In genomic region chr12:52242442-52243263, GRCh38 we compare ENCODE assay signal across 2 cellular contexts.
A peak's percentile ranks its signal among the peaks of the same experiment; 100 is the strongest.
TF ChIP-seq lines count a peak whose summit lies in the region.

No MANE protein-coding gene starts in this region.

TF ChIP-seq in A549, 52 proteins besides CTCF, POLR2A, EP300 and RAD21:
- TF ChIP-seq, protein P1, sequence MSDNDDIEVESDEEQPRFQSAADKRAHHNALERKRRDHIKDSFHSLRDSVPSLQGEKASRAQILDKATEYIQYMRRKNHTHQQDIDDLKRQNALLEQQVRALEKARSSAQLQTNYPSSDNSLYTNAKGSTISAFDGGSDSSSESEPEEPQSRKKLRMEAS (IDR thresholded peaks at IDR 0.05): 0 out of 2 replicates have a peak, but pooled peaks have one; percentile 27
- peak; percentile 34 for TF ChIP-seq FOSB (CRISPR knock-in tag; IDR thresholded peaks at IDR 0.05)
- TF ChIP-seq JUNB (IDR thresholded peaks at IDR 0.05): no peak
- peak; percentile 91 for TF ChIP-seq POLR2AphosphoS2 (conservative IDR thresholded peaks at IDR 0.05; ENCODE audit: low read length)
- 0 out of 2 replicates have a peak, but pooled peaks have one; percentile 13 for TF ChIP-seq PBX3 (IDR thresholded peaks at IDR 0.05)

TF ChIP-seq in K562, 482 proteins besides CTCF, POLR2A, EP300 and RAD21:
- TF ChIP-seq RBM25 (IDR thresholded peaks at IDR 0.05; ENCODE audit: low read depth, low read length, severe bottlenecking) (peak; percentile 77), ZNF175 (CRISPR knock-in tag; IDR thresholded peaks at IDR 0.05; ENCODE audit: low read depth) (no peak)
